Comparison of ENCODE assay signal across 11 cellular contexts in the genomic region with DNA sequence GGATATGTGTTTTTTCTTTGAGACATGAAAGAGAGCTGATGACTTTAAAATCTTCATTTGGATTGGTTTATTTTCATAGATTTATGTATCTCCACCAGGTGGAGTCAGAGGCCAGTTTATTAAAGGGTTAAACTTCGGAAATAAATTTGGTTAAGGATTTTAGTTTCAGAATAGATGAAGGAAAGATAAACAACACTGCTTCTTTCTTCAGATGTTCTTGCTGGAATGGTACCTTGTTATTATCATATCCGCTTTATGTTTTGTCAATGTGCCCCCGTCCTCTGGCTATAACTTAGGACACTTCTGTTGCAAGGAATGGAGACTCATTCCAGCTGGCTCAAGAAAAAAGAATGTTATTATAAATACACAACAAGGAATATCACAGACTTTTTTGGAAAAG.
DNase-seq lines count a peak whose midpoint lies in the region; ATAC-seq, FAIRE-seq and TF ChIP-seq lines count a peak whose summit lies in the region.
"Had no signal": no experiment of that assay in that cellular context is flagged by ENCODE, and none has a peak within 500 bp of the region (broad histone marks: within the 10 kb centered on the region; RNA-seq: fewer than 3 reads in every experiment).

No MANE protein-coding gene starts in this region.

- no peak for ATAC-seq in HG03565 (IDR thresholded peaks at IDR 0.05; ENCODE audit: unreplicated experiment)
- ATAC-seq in HG02610 (IDR thresholded peaks at IDR 0.05; ENCODE audit: unreplicated experiment) = no peak

- H3K9me3 ChIP-seq in colonic mucosa = no peaks in the 10 kb centered on the region

- H3K36me3 ChIP-seq in colonic mucosa = no peaks in the 10 kb centered on the region

- no peaks in the 10 kb centered on the region for H3K27me3 Mint-ChIP-seq in nephron (ENCODE audit: low read depth)
- no peaks in the 10 kb centered on the region for H3K27me3 Mint-ChIP-seq in activated T-helper 1 cell treated with anti-CD3 and anti-CD28 coated beads, Interleukin-12 subunit alpha, Interleukin-12 subunit beta, Interleukin-2, Interleukin-4 antibody, amounts not matched to agents 30 ng/mL and 10 ng/mL and 1 ng/mL, durations not matched to agents 14 hours and 24 hours and 36 hours (ENCODE audit: insufficient read depth)
- H3K27me3 Mint-ChIP-seq: activated naive CD8-positive, alpha-beta T cell treated with anti-CD3 and anti-CD28 coated beads, Interleukin-2, amount 10 ng/mL, durations not matched to agents 7 days and 5 days had no signal

- peak; percentile 53 for TF ChIP-seq CTCF in colonic mucosa (IDR thresholded peaks at IDR 0.05)
- TF ChIP-seq CTCF in nephron (IDR thresholded peaks at IDR 0.05; ENCODE audit: unreplicated experiment in 3 of 3) = peak; percentile 40 to 62 (median 51)

- H3K9me3 Mint-ChIP-seq in nephron = peaks cover 9% of the 10 kb centered on the region
- no peaks in the 10 kb centered on the region for H3K9me3 Mint-ChIP-seq in activated T-helper 1 cell treated with anti-CD3 and anti-CD28 coated beads, Interleukin-12 subunit alpha, Interleukin-12 subunit beta, Interleukin-2, Interleukin-4 antibody, amounts not matched to agents 30 ng/mL and 10 ng/mL and 1 ng/mL, durations not matched to agents 14 hours and 24 hours and 36 hours
- H3K9me3 Mint-ChIP-seq: activated naive CD8-positive, alpha-beta T cell treated with anti-CD3 and anti-CD28 coated beads, Interleukin-2, amount 10 ng/mL, durations not matched to agents 7 days and 5 days had no signal

- H3K9ac ChIP-seq in colonic mucosa (ENCODE audit: low read depth in 2 of 2, low read length in 2 of 2) = no peak overlapping the region

- H3K4me3 Mint-ChIP-seq in nephron = no peak overlapping the region
- no peak overlapping the region for H3K4me3 Mint-ChIP-seq in activated T-helper 1 cell treated with anti-CD3 and anti-CD28 coated beads, Interleukin-12 subunit alpha, Interleukin-12 subunit beta, Interleukin-2, Interleukin-4 antibody, amounts not matched to agents 30 ng/mL and 10 ng/mL and 1 ng/mL, durations not matched to agents 14 hours and 24 hours and 36 hours
- H3K4me3 Mint-ChIP-seq: activated naive CD8-positive, alpha-beta T cell treated with anti-CD3 and anti-CD28 coated beads, Interleukin-2, amount 10 ng/mL, durations not matched to agents 7 days and 5 days had no signal

- H3K4me1 ChIP-seq in colonic mucosa = peaks cover 3% of the 10 kb centered on the region

- H3K27ac ChIP-seq in colonic mucosa = no peak overlapping the region

- peaks cover 33% of the 10 kb centered on the region for H3K4me1 Mint-ChIP-seq in nephron
- no peaks in the 10 kb centered on the region for H3K4me1 Mint-ChIP-seq in activated T-helper 1 cell treated with anti-CD3 and anti-CD28 coated beads, Interleukin-12 subunit alpha, Interleukin-12 subunit beta, Interleukin-2, Interleukin-4 antibody, amounts not matched to agents 30 ng/mL and 10 ng/mL and 1 ng/mL, durations not matched to agents 14 hours and 24 hours and 36 hours (ENCODE audit: low read depth)
- H3K4me1 Mint-ChIP-seq: activated naive CD8-positive, alpha-beta T cell treated with anti-CD3 and anti-CD28 coated beads, Interleukin-2, amount 10 ng/mL, durations not matched to agents 7 days and 5 days had no signal

- no peak for FAIRE-seq in HTR-8/SVneo (lab: Jason Lieb, UNC)

- H3K27ac Mint-ChIP-seq in nephron = peak overlapping the region in 1 of 3 experiments; percentile 49
- H3K27ac Mint-ChIP-seq in activated T-helper 1 cell treated with anti-CD3 and anti-CD28 coated beads, Interleukin-12 subunit alpha, Interleukin-12 subunit beta, Interleukin-2, Interleukin-4 antibody, amounts not matched to agents 30 ng/mL and 10 ng/mL and 1 ng/mL, durations not matched to agents 14 hours and 24 hours and 36 hours = no peak overlapping the region
- H3K27ac Mint-ChIP-seq: activated naive CD8-positive, alpha-beta T cell treated with anti-CD3 and anti-CD28 coated beads, Interleukin-2, amount 10 ng/mL, durations not matched to agents 7 days and 5 days had no signal

- H3K4me3 ChIP-seq in colonic mucosa = no peak overlapping the region

- intact Hi-C loops in colonic mucosa (cut with DNase I) = loop anchor here (5.0 to 10.0 kb wide), 3 partner anchors 83 to 211 kb away; a partner anchor contains a TSS
- intact Hi-C loops in activated T-helper 1 cell treated with anti-CD3 and anti-CD28 coated beads, Interleukin-12 subunit alpha, Interleukin-12 subunit beta, Interleukin-2, Interleukin-4 antibody, amounts not matched to agents 30 ng/mL and 10 ng/mL and 1 ng/mL, durations not matched to agents 14 hours and 24 hours and 36 hours (cut with micrococcal nuclease) = no loop called here

- no peaks in the 10 kb centered on the region for H3K27me3 ChIP-seq in colonic mucosa

- peaks cover 3% of the 10 kb centered on the region for H3K36me3 Mint-ChIP-seq in nephron (ENCODE audit: low read depth)
- no peaks in the 10 kb centered on the region for H3K36me3 Mint-ChIP-seq in activated T-helper 1 cell treated with anti-CD3 and anti-CD28 coated beads, Interleukin-12 subunit alpha, Interleukin-12 subunit beta, Interleukin-2, Interleukin-4 antibody, amounts not matched to agents 30 ng/mL and 10 ng/mL and 1 ng/mL, durations not matched to agents 14 hours and 24 hours and 36 hours (ENCODE audit: low read depth)
- H3K36me3 Mint-ChIP-seq: activated naive CD8-positive, alpha-beta T cell treated with anti-CD3 and anti-CD28 coated beads, Interleukin-2, amount 10 ng/mL, durations not matched to agents 7 days and 5 days had no signal

- DNase-seq in COR-L47 (lab: John Stamatoyannopoulos, UW) (peak; percentile 25), M059J (ENCODE audit: low read depth) (peak; percentile 38), colonic mucosa (no peak), HTR-8/SVneo (ENCODE audit: insufficient read length, low spot score) (no peak)
- DNase-seq in activated T-helper 1 cell treated with anti-CD3 and anti-CD28 coated beads, Interleukin-12 subunit alpha, Interleukin-12 subunit beta, Interleukin-2, Interleukin-4 antibody, amounts not matched to agents 30 ng/mL and 10 ng/mL and 1 ng/mL, durations not matched to agents 14 hours and 24 hours and 36 hours (ENCODE audit: low spot score) = no peak
- DNase-seq: activated naive CD8-positive, alpha-beta T cell treated with anti-CD3 and anti-CD28 coated beads, Interleukin-2, amount 10 ng/mL, durations not matched to agents 7 days and 5 days; NCI-H2107; stimulated activated CD4-positive, alpha-beta T cell treated with anti-CD3 and anti-CD28 coated beads, Interleukin-15, amount 100 ng/mL, for 24 hours had no signal

Comparison
In these comparisons a context has a peak if more than half of its experiments do, and no peak if none do; other contexts are left out.
1. DNase-seq: peak in COR-L47 (single experiment) and M059J (single experiment); none in colonic mucosa (single experiment), activated T-helper 1 cell treated with anti-CD3 and anti-CD28 coated beads, Interleukin-12 subunit alpha, Interleukin-12 subunit beta, Interleukin-2, Interleukin-4 antibody, amounts not matched to agents 30 ng/mL and 10 ng/mL and 1 ng/mL, durations not matched to agents 14 hours and 24 hours and 36 hours (single experiment) and HTR-8/SVneo (single experiment).